15 cellular contexts compared by ENCODE assay signal in genomic region chr6:87826376-87826775, GRCh38.
DNase-seq lines count a peak whose midpoint lies in the region; ATAC-seq, FAIRE-seq and TF ChIP-seq lines count a peak whose summit lies in the region.
"Had no signal": no experiment of that assay in that cellular context is flagged by ENCODE, and none has a peak within 500 bp of the region (broad histone marks: within the 10 kb centered on the region; RNA-seq: fewer than 3 reads in every experiment).

No MANE protein-coding gene starts in this region.

- peak overlapping the region; percentile 96 for H3K27ac Mint-ChIP-seq in T-helper 17 cell
- H3K27ac Mint-ChIP-seq in memory B cell = peak overlapping the region; percentile 95

- BruUV-seq in HepG2 (replicated peaks; lab: Mats Ljungman, UMichigan) = no TSS peak

- no peak overlapping the region for H3K4me3 Mint-ChIP-seq in T-helper 17 cell
- no peak overlapping the region for H3K4me3 Mint-ChIP-seq in memory B cell

- no peak for TF ChIP-seq EP300 in HepG2 (IDR thresholded peaks at IDR 0.05; ENCODE audit: low read depth in 2 of 2, low read length in 2 of 2)
- no peak for TF ChIP-seq EP300 in HepG2 (CRISPR knock-in tag; IDR thresholded peaks at IDR 0.05; ENCODE audit: borderline replicate concordance)

- ATAC-seq in HepG2 (peak; percentile 15; the same call in 2 of the 3 replicates), right lobe of liver (no peak), T-helper 17 cell (no peak), memory B cell (ENCODE audit: low read depth) (no peak), left ventricle myocardium superior (no peak), GM21528 (IDR thresholded peaks at IDR 0.05; ENCODE audit: low FRiP score, unreplicated experiment) (no peak), gastrocnemius medialis (no peak)
- ATAC-seq: HCT116 had no signal

- no peak overlapping the region for H3K9ac ChIP-seq in HepG2 (ENCODE audit: insufficient read depth, low read depth, low read length)
- H3K9ac ChIP-seq: BLaER1 had no signal

- H2AFZ ChIP-seq in HepG2 (ENCODE audit: low read length) = no peak overlapping the region
- H2AFZ ChIP-seq: PC-9 had no signal

- H3K4me1 Mint-ChIP-seq in T-helper 17 cell (peaks cover 22% of the 10 kb centered on the region), memory B cell (peaks cover 25% of the 10 kb centered on the region)

- peak overlapping the region; percentile 31 for H3K27ac ChIP-seq in HepG2 (ENCODE audit: extremely low read length, insufficient read depth, low read length)
- no peak overlapping the region for H3K27ac ChIP-seq in right lobe of liver
- H3K27ac ChIP-seq in gastrocnemius medialis = no peak overlapping the region
- H3K27ac ChIP-seq: BLaER1, PC-9, SJSA1 had no signal

- H3K9me3 Mint-ChIP-seq in memory B cell = no peaks in the 10 kb centered on the region

- DNase-seq in HepG2 (ENCODE audit: low spot score) (peak; percentile 75), right lobe of liver (no peak), T-helper 17 cell (no peak), memory B cell (ENCODE audit: low spot score in 2 of 2) (no peak), left ventricle myocardium superior (no peak), gastrocnemius medialis (no peak)
- no peak for DNase-seq in stimulated activated CD4-positive, alpha-beta T cell treated with anti-CD3 and anti-CD28 coated beads, Interleukin-2, amount 100 ng/mL, for 24 hours
- DNase-seq: NCI-H1105 treated with DMSO at 0.1 percent for 48 hours, NCI-H1694 treated with DMSO at 0.1 percent for 48 hours, NCI-H748 treated with DMSO at 0.1 percent for 48 hours, PC-9 had no signal

- H3K4me1 ChIP-seq in HepG2 (ENCODE audit: insufficient read depth, low read length) = peaks cover 63% of the 10 kb centered on the region
- H3K4me1 ChIP-seq in right lobe of liver = peaks cover 0 to 6% (median 2%) of the 10 kb centered on the region in 4 donors
- no peaks in the 10 kb centered on the region for H3K4me1 ChIP-seq in gastrocnemius medialis
- H3K4me1 ChIP-seq: BLaER1 had no signal

- H3K4me3 ChIP-seq in HepG2 (replicated peaks in 1 of 3; ENCODE audit: insufficient read depth in 1 of 3, low read depth in 2 of 3, low read length in 3 of 3) = no peak overlapping the region
- H3K4me3 ChIP-seq in right lobe of liver = no peak overlapping the region
- no peak overlapping the region for H3K4me3 ChIP-seq in gastrocnemius medialis
- H3K4me3 ChIP-seq: BLaER1, PC-9, SJSA1 had no signal

- CTCF ChIA-PET in HepG2 (lab: Yijun Ruan, JAX; ENCODE audit: low intra/inter-chr PET ratio, low total read pairs) = no interaction called here

- H3K27me3 Mint-ChIP-seq in T-helper 17 cell (no peaks in the 10 kb centered on the region), memory B cell (peaks cover 2% of the 10 kb centered on the region)

- TF ChIP-seq CTCF in HepG2 (CRISPR knock-in tag; IDR thresholded peaks at IDR 0.05) (no peak), right lobe of liver (IDR thresholded peaks at IDR 0.05) (no peak), gastrocnemius medialis (IDR thresholded peaks at IDR 0.05 in 4 of 5, conservative IDR thresholded peaks at IDR 0.05 in 1 of 5) (no peak)

- H3K79me2 ChIP-seq in HepG2 (ENCODE audit: insufficient read depth, low read length) = no peaks in the 10 kb centered on the region

- H3K36me3 ChIP-seq in HepG2 (replicated peaks in 1 of 2; ENCODE audit: control insufficient read depth in 1 of 2, insufficient read depth in 2 of 2, low read length in 2 of 2) = no peaks in the 10 kb centered on the region
- H3K36me3 ChIP-seq in right lobe of liver = no peaks in the 10 kb centered on the region
- no peaks in the 10 kb centered on the region for H3K36me3 ChIP-seq in gastrocnemius medialis
- H3K36me3 ChIP-seq: BLaER1, SJSA1 had no signal

- POLR2A ChIA-PET in HepG2 (lab: Yijun Ruan, JAX) = no interaction called here

- no peak for FAIRE-seq in HepG2 (lab: Jason Lieb, UNC)

- H4K20me1 ChIP-seq in HepG2 (ENCODE audit: insufficient read depth, low read length) = no peaks in the 10 kb centered on the region
- H4K20me1 ChIP-seq: BLaER1 had no signal

- H3K4me2 ChIP-seq in HepG2 (ENCODE audit: low read depth, low read length) = no peak overlapping the region; the same call in 1 of the 2 replicates
- H3K4me2 ChIP-seq: BLaER1, PC-9 had no signal

- TF ChIP-seq POLR2A in HepG2 (IDR thresholded peaks at IDR 0.05; ENCODE audit: insufficient read depth in 1 of 2, low read depth in 2 of 2, low read length in 2 of 2) (no peak), right lobe of liver (IDR thresholded peaks at IDR 0.05) (no peak), gastrocnemius medialis (IDR thresholded peaks at IDR 0.05) (no peak)

- H3K27me3 ChIP-seq in HepG2 (ENCODE audit: control insufficient read depth in 1 of 2, insufficient read depth in 2 of 2, low read length in 2 of 2) (no peaks in the 10 kb centered on the region), right lobe of liver (no peaks in the 10 kb centered on the region), gastrocnemius medialis (no peaks in the 10 kb centered on the region)
- H3K27me3 ChIP-seq: BLaER1, SJSA1 had no signal

- TF ChIP-seq RAD21 in HepG2 (CRISPR knock-in tag; IDR thresholded peaks at IDR 0.05) = no peak

- intact Hi-C loops in HepG2 (cut with micrococcal nuclease; ENCODE audit: unreplicated experiment) = no loop called here
- intact Hi-C loops in right lobe of liver (cut with DNase I) = no loop called here
- intact Hi-C loops in left ventricle myocardium superior (cut with micrococcal nuclease) = no loop called here
- intact Hi-C loops in gastrocnemius medialis (cut with DNase I; ENCODE audit: low total_unique reads) = no loop called here

- no peaks in the 10 kb centered on the region for H3K9me3 ChIP-seq in HepG2 (ENCODE audit: low read length)
- no peaks in the 10 kb centered on the region for H3K9me3 ChIP-seq in right lobe of liver
- H3K9me3 ChIP-seq in T-helper 17 cell (ENCODE audit: control insufficient read depth, low read length, poor library complexity, severe bottlenecking) = no peaks in the 10 kb centered on the region
- H3K9me3 ChIP-seq in gastrocnemius medialis = no peaks in the 10 kb centered on the region
- H3K9me3 ChIP-seq: BLaER1, SJSA1 had no signal

- H3K36me3 Mint-ChIP-seq in T-helper 17 cell (ENCODE audit: low read depth) = peaks cover 4% of the 10 kb centered on the region
- no peaks in the 10 kb centered on the region for H3K36me3 Mint-ChIP-seq in memory B cell

- in situ Hi-C loops in HepG2 (cut with HindIII; ENCODE audit: extremely low pct_ligation_motif_present, low pct_unique_long_range_greater_than_20kb) = no loop called here
- in situ Hi-C loops in gastrocnemius medialis (cut with MboI; ENCODE audit: low sequenced_read_pairs in 4 of 4) = no loop called here

TF ChIP-seq in HepG2, 621 proteins besides CTCF, POLR2A, EP300 and RAD21:
- TF ChIP-seq SIX1 (CRISPR knock-in tag; IDR thresholded peaks at IDR 0.05; ENCODE audit: borderline replicate concordance) (no peak), ZNF510 (CRISPR knock-in tag; IDR thresholded peaks at IDR 0.05; ENCODE audit: low read depth) (no peak), ZBTB7A (CRISPR knock-in tag; IDR thresholded peaks at IDR 0.05) (no peak), ZNF670 (CRISPR knock-in tag; IDR thresholded peaks at IDR 0.05; ENCODE audit: borderline replicate concordance) (no peak), MTA3 (CRISPR knock-in tag; IDR thresholded peaks at IDR 0.05) (no peak), TCF7 (IDR thresholded peaks at IDR 0.05; ENCODE audit: low read depth) (peak; percentile 18; the same call in 1 of the 2 replicates), FOXA1 (IDR thresholded peaks at IDR 0.05) (no peak), FOXA1 (CRISPR knock-in tag; IDR thresholded peaks at IDR 0.05) (0 out of 2 replicates have a peak, but pooled peaks have one; percentile 14)
TF ChIP-seq in HepG2: peak in this region for 2.
